ENCODE assay signal across 8 cellular contexts in the genomic region with DNA sequence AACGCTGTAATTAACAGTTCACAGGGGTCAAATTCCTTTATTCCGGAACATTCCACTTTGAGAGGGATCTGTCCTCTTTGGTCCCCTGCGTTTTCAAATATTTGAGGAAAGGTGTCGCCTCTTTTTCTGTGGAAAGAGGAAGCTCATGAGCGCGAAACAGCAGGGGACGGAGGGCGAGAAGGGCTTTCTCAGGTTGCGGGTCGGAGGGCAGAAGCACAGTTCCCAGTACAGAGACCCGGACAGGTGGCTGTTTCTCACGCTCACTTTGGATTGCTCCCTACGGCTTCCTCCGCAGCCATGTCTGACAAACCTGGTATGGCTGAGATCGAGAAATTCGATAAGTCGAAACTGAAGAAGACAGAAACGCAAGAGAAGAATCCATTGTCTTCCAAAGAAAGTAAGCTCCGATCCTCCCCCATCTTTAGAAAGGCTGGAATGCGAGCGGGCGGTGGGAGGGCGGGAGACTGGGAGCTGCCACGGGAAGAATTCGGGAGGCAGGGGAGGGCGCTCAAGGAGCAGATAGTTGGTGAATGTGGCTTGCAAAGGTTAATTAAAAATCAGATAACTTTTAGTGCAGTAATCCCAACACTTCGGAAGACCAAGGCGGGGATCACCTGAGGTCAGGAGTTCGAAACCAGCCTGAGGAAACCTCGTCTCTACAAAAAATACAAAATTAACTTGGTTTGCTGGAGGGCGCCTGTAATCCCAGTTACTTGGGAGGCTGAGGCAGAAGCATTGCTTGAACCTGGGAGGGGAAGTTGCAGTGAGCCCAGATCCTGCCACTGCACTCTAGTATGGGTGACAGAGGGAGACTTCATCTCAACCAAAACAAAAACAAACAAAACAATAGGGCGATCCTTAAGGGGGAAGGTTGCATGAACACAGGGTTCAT. TPM values are rescaled to one million over a fixed set of nuclear protein-coding genes. Genes with fewer than 3 reads are reported as not detected.
A peak's percentile ranks its signal among the peaks of the same experiment; 100 is the strongest.
DNase-seq lines count a peak whose midpoint lies in the region; ATAC-seq, FAIRE-seq and TF ChIP-seq lines count a peak whose summit lies in the region.

No MANE protein-coding gene starts in this region.

- no peak for DNase-seq in GM19239 (ENCODE audit: insufficient read length, low spot score)
- no peak for DNase-seq in NT2/D1 (ENCODE audit: low read depth, low spot score)
- peak; percentile 27 for DNase-seq in epidermal melanocyte (ENCODE audit: insufficient read length, low spot score)
- peak; percentile 60 for DNase-seq in putamen (ENCODE audit: low spot score)
- DNase-seq in NCI-H1105 (lab: John Stamatoyannopoulos, UW) = no peak
- no peak for DNase-seq in SK-N-SH

- H3K4me1 ChIP-seq in NT2/D1 (ENCODE audit: insufficient read depth, insufficient read length) (no peaks in the 10 kb centered on the region), SK-N-SH (ENCODE audit: control insufficient read depth in 1 of 2, insufficient read depth in 2 of 2, low read depth in 1 of 2, low read length in 1 of 2) (no peaks in the 10 kb centered on the region)

- H3K27me3 ChIP-seq in NT2/D1 (ENCODE audit: insufficient read depth, insufficient read length) (no peaks in the 10 kb centered on the region), SK-N-SH (ENCODE audit: insufficient read depth) (no peaks in the 10 kb centered on the region)

- H3F3A ChIP-seq in SK-N-SH (replicated peaks; ENCODE audit: insufficient read depth) = no peaks in the 10 kb centered on the region

- no peaks in the 10 kb centered on the region for H3K9me3 ChIP-seq in NT2/D1 (ENCODE audit: insufficient read depth, low read length)
- no peaks in the 10 kb centered on the region for H3K9me3 ChIP-seq in SK-N-SH

- H4K20me1 ChIP-seq in SK-N-SH (ENCODE audit: insufficient read depth) = no peaks in the 10 kb centered on the region

- H2AFZ ChIP-seq in SK-N-SH (ENCODE audit: low read depth) = no peak overlapping the region

- H3K79me2 ChIP-seq in SK-N-SH (ENCODE audit: insufficient read depth) = no peaks in the 10 kb centered on the region

- no peak for TF ChIP-seq RAD21 in SK-N-SH (IDR thresholded peaks at IDR 0.05; ENCODE audit: low read length)

- CTCF ChIA-PET in SK-N-SH (lab: Yijun Ruan, JAX) = no interaction called here

- no peak for ATAC-seq in SK-N-SH treated with all-trans-retinoic acid at 6 μM for 48 hours
- no peak for ATAC-seq in GM18907 (IDR thresholded peaks at IDR 0.05; ENCODE audit: unreplicated experiment)

- TF ChIP-seq CTCF in SK-N-SH (IDR thresholded peaks at IDR 0.05) = no peak

- no peaks in the 10 kb centered on the region for H3K36me3 ChIP-seq in NT2/D1 (ENCODE audit: insufficient read depth, insufficient read length, low read length)
- no peaks in the 10 kb centered on the region for H3K36me3 ChIP-seq in SK-N-SH (replicated peaks in 1 of 2; ENCODE audit: control insufficient read depth in 1 of 2, insufficient read depth in 2 of 2, low read length in 1 of 2)

- no peaks in the 10 kb centered on the region for H3K9me2 ChIP-seq in SK-N-SH

- peak overlapping the region; percentile 32 for H3K4me3 ChIP-seq in NT2/D1 (ENCODE audit: insufficient read length, low read depth)
- H3K4me3 ChIP-seq in SK-N-SH (ENCODE audit: low read depth in 2 of 2, low read length in 1 of 2) = no peak overlapping the region

- TF ChIP-seq EP300 in SK-N-SH (IDR thresholded peaks at IDR 0.05; ENCODE audit: borderline replicate concordance in 1 of 2, low read depth in 1 of 2, low read length in 1 of 2) = no peak

- H3K4me2 ChIP-seq in SK-N-SH = no peak overlapping the region

- FAIRE-seq in GM19239 (lab: Jason Lieb, UNC) = peak; percentile 86

- POLR2A ChIA-PET in SK-N-SH (lab: Yijun Ruan, JAX) = no interaction called here

- WGBS in SK-N-SH (ENCODE audit: low lambda C conversion rate) = no CpG with 5 or more reads among the region's 32 CpGs

- H3K9ac ChIP-seq in NT2/D1 (ENCODE audit: insufficient read length, low read depth) = peak overlapping the region; percentile 61
- no peak overlapping the region for H3K9ac ChIP-seq in SK-N-SH

- no peak overlapping the region for H3K27ac ChIP-seq in SK-N-SH (ENCODE audit: low read depth in 2 of 2, low read length in 1 of 2)

TF ChIP-seq in SK-N-SH treated with all-trans-retinoic acid at 6 μM for 48 hours, 23 proteins besides CTCF, POLR2A, EP300 and RAD21 (continues in another document):
- TF ChIP-seq PPARA (CRISPR knock-in tag; IDR thresholded peaks at IDR 0.05; ENCODE audit: borderline replicate concordance) (no peak), ZFP30 (CRISPR knock-in tag; IDR thresholded peaks at IDR 0.05) (no peak), OSR1 (CRISPR knock-in tag; IDR thresholded peaks at IDR 0.05) (no peak), CSDC2 (CRISPR knock-in tag; IDR thresholded peaks at IDR 0.05) (no peak), GLIS3 (CRISPR knock-in tag; IDR thresholded peaks at IDR 0.05) (no peak), ISL1 (CRISPR knock-in tag; IDR thresholded peaks at IDR 0.05) (no peak), BACH2 (CRISPR knock-in tag; IDR thresholded peaks at IDR 0.05; ENCODE audit: borderline replicate concordance) (no peak), ZNF565 (CRISPR knock-in tag; conservative IDR thresholded peaks at IDR 0.05; ENCODE audit: low read depth) (no peak), ARNTL (CRISPR knock-in tag; IDR thresholded peaks at IDR 0.05; ENCODE audit: borderline replicate concordance, low read depth) (no peak), ZFP3 (CRISPR knock-in tag; IDR thresholded peaks at IDR 0.05) (no peak), ZNF8 (CRISPR knock-in tag; IDR thresholded peaks at IDR 0.05) (no peak)
- TF ChIP-seq, protein P1, sequence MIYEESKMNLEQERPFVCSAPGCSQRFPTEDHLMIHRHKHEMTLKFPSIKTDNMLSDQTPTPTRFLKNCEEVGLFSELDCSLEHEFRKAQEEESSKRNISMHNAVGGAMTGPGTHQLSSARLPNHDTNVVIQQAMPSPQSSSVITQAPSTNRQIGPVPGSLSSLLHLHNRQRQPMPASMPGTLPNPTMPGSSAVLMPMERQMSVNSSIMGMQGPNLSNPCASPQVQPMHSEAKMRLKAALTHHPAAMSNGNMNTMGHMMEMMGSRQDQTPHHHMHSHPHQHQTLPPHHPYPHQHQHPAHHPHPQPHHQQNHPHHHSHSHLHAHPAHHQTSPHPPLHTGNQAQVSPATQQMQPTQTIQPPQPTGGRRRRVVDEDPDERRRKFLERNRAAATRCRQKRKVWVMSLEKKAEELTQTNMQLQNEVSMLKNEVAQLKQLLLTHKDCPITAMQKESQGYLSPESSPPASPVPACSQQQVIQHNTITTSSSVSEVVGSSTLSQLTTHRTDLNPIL (CRISPR knock-in tag; IDR thresholded peaks at IDR 0.05; ENCODE audit: low read depth) = no peak

TF ChIP-seq in SK-N-SH, 30 proteins besides CTCF, POLR2A, EP300 and RAD21:
- TF ChIP-seq POLR2AphosphoS5 (IDR thresholded peaks at IDR 0.05; ENCODE audit: low read depth, low read length) = no peak
- no peak for TF ChIP-seq SIN3A (IDR thresholded peaks at IDR 0.05; ENCODE audit: borderline replicate concordance, low read depth, low read length)
- no peak for TF ChIP-seq RCOR1 (IDR thresholded peaks at IDR 0.05; ENCODE audit: low read length)
- TF ChIP-seq, protein P2, sequence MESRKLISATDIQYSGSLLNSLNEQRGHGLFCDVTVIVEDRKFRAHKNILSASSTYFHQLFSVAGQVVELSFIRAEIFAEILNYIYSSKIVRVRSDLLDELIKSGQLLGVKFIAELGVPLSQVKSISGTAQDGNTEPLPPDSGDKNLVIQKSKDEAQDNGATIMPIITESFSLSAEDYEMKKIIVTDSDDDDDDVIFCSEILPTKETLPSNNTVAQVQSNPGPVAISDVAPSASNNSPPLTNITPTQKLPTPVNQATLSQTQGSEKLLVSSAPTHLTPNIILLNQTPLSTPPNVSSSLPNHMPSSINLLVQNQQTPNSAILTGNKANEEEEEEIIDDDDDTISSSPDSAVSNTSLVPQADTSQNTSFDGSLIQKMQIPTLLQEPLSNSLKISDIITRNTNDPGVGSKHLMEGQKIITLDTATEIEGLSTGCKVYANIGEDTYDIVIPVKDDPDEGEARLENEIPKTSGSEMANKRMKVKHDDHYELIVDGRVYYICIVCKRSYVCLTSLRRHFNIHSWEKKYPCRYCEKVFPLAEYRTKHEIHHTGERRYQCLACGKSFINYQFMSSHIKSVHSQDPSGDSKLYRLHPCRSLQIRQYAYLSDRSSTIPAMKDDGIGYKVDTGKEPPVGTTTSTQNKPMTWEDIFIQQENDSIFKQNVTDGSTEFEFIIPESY (IDR thresholded peaks at IDR 0.05; ENCODE audit: borderline replicate concordance, low read depth) = no peak
- TF ChIP-seq TEAD4 (IDR thresholded peaks at IDR 0.05; ENCODE audit: borderline replicate concordance, insufficient read depth) = no peak
- TF ChIP-seq RXRA (IDR thresholded peaks at IDR 0.05; ENCODE audit: borderline replicate concordance, low read depth) = no peak
- no peak for TF ChIP-seq FOSL2 (IDR thresholded peaks at IDR 0.05; ENCODE audit: borderline replicate concordance, low read depth)
- TF ChIP-seq EZH2phosphoT487 (IDR thresholded peaks at IDR 0.05; ENCODE audit: borderline replicate concordance, low read depth) = no peak
- TF ChIP-seq MXI1 (IDR thresholded peaks at IDR 0.05; ENCODE audit: low read depth, low read length) = no peak

RNA-seq across cellular contexts. Expression of a gene that starts 0.6 kb away (rescaled TPM):
- not detected in 2 replicates for polyA plus RNA-seq in SK-N-SH (2012; rRNA removed)
- not detected in 2 replicates for polyA plus RNA-seq in SK-N-SH (2012; cell fraction: cytosol; rRNA removed)
- not detected in 2 replicates for polyA plus RNA-seq in SK-N-SH (2012; cell fraction: nucleus; rRNA removed)

Comparison
In these comparisons a context has a peak if more than half of its experiments do, and no peak if none do; other contexts are left out.
1. DNase-seq: peak in epidermal melanocyte (single experiment) and putamen (single experiment); none in GM19239 (single experiment), NT2/D1 (single experiment), NCI-H1105 (single experiment) and SK-N-SH (single experiment).